ENCODE assay signal across 23 cellular contexts in genomic region chr12:32229971-32230606, GRCh38.
A peak's percentile ranks its signal among the peaks of the same experiment; 100 is the strongest.
DNase-seq lines count a peak whose midpoint lies in the region; ATAC-seq, FAIRE-seq and TF ChIP-seq lines count a peak whose summit lies in the region.
"Had no signal": no experiment of that assay in that cellular context is flagged by ENCODE, and none has a peak within 500 bp of the region (broad histone marks: within the 10 kb centered on the region; RNA-seq: fewer than 3 reads in every experiment).

No MANE protein-coding gene starts in this region.

- H2BK12ac ChIP-seq in mesenchymal stem cell (ENCODE audit: low read length in 2 of 2), result no peak overlapping the region

- H3K18ac ChIP-seq in mesenchymal stem cell (ENCODE audit: low read depth in 1 of 2, low read length in 2 of 2), result no peak overlapping the region

- FAIRE-seq in A549 (lab: Jason Lieb, UNC), result no peak
- FAIRE-seq: GM19239, HTR-8/SVneo, K562, RCC 7860 had no signal

- TF ChIP-seq CTCF in A549 (IDR thresholded peaks at IDR 0.05) (no peak), HEK293 (tag by site-specific recombination; IDR thresholded peaks at IDR 0.05) (no peak), OCI-LY7 (conservative IDR thresholded peaks at IDR 0.05; ENCODE audit: low read length) (no peak)

- no peak for TF ChIP-seq POLR2A in A549 (IDR thresholded peaks at IDR 0.05; ENCODE audit: low read length)

- peaks cover 0 to 9% of the 10 kb centered on the region in 2 experiments; a peak in 1 of 3 replicates for H3K36me3 ChIP-seq in HEK293 (ENCODE audit: control insufficient read depth in 2 of 2, insufficient read depth in 1 of 2, low read length in 2 of 2)
- peaks cover 22% of the 10 kb centered on the region for H3K36me3 ChIP-seq in OCI-LY7 (ENCODE audit: insufficient read depth, low read length)
- peaks cover 0 to 16% of the 10 kb centered on the region in 2 experiments for H3K36me3 ChIP-seq in mesenchymal stem cell (ENCODE audit: control insufficient read depth in 1 of 2, insufficient read depth in 2 of 2, low read depth in 1 of 2, low read length in 2 of 2)

- POLR2A ChIA-PET in A549 (lab: Yijun Ruan, JAX), result no interaction called here
- POLR2A ChIA-PET in HEK293 (lab: Yijun Ruan, JAX), result no interaction called here
- POLR2A ChIA-PET in OCI-LY7 (lab: Charles Lee), result no interaction called here

- H2AFZ ChIP-seq in OCI-LY7 (ENCODE audit: low read length) (no peak overlapping the region), mesenchymal stem cell (ENCODE audit: low read depth, low read length) (no peak overlapping the region)
- H2AFZ ChIP-seq: GM23248 had no signal

- H3K4ac ChIP-seq in mesenchymal stem cell (ENCODE audit: low read depth in 1 of 2, low read length in 2 of 2), result no peak overlapping the region

- BruUV-seq in OCI-LY7 (replicated peaks; lab: Mats Ljungman, UMichigan), result no TSS peak

- H4K91ac ChIP-seq in mesenchymal stem cell (ENCODE audit: low read length), result no peak overlapping the region

- H4K20me1 ChIP-seq in OCI-LY7 (ENCODE audit: insufficient read depth, low read length), result no peaks in the 10 kb centered on the region

- no peak for TF ChIP-seq RAD21 in A549 (conservative IDR thresholded peaks at IDR 0.05 in 1 of 2, IDR thresholded peaks at IDR 0.05 in 1 of 2)

- no peaks in the 10 kb centered on the region for H3K27me3 ChIP-seq in mesenchymal stem cell (ENCODE audit: control insufficient read depth in 1 of 2, insufficient read depth in 1 of 2, low read length in 2 of 2)

- no peak overlapping the region for H2BK5ac ChIP-seq in mesenchymal stem cell (ENCODE audit: low read depth, low read length, poor library complexity, severe bottlenecking)

- H3K4me2 ChIP-seq in A549 (no peak overlapping the region), OCI-LY7 (ENCODE audit: low read length) (peak overlapping the region; percentile 47), mesenchymal stem cell (ENCODE audit: low read length, poor library complexity, severe bottlenecking) (no peak overlapping the region)

- H3K4me3 ChIP-seq in A549 (no peak overlapping the region), HEK293 (ENCODE audit: low read depth, low read length) (no peak overlapping the region), OCI-LY7 (ENCODE audit: low read depth, low read length, poor library complexity, severe bottlenecking) (no peak overlapping the region), mesenchymal stem cell (ENCODE audit: insufficient read depth in 1 of 2, low read depth in 1 of 2, low read length in 2 of 2) (no peak overlapping the region)
- H3K4me3 ChIP-seq: GM23248, K562, SK-N-MC had no signal

- intact Hi-C loops in OCI-LY7 (cut with micrococcal nuclease; ENCODE audit: unreplicated experiment), result no loop called here

- DNase-seq in A549 (ENCODE audit: low read depth in 1 of 2, low spot score in 1 of 2) (no peak), OCI-LY7 (ENCODE audit: low spot score) (no peak), mesenchymal stem cell (no peak), AG08396 (ENCODE audit: low spot score) (no peak), medulla oblongata (ENCODE audit: extremely low spot score) (no peak)
- DNase-seq: AML-193; C1 segment of cervical spinal cord; CD4-positive, alpha-beta memory T cell; COR-L47; DMS79; GM23248; H9; HFFc6; NCI-H1105 treated with DMSO at 0.1 percent for 48 hours; NCI-H146; SIG-M5 had no signal

- H2BK120ac ChIP-seq in mesenchymal stem cell (ENCODE audit: low read depth, low read length), result no peak overlapping the region

- ATAC-seq in A549, result no peak
- no peak for ATAC-seq in GM21528 (IDR thresholded peaks at IDR 0.05; ENCODE audit: low FRiP score, unreplicated experiment)
- ATAC-seq: K562 had no signal

- no peak for TF ChIP-seq EP300 in A549 (IDR thresholded peaks at IDR 0.05)

- WGBS in A549 (ENCODE audit: missing lambda C conversion rate), result 91% methylated on average over 3 of the region's 3 CpGs
- WGBS in mesenchymal stem cell, result 67% methylated on average over 3 of the region's 3 CpGs

- CTCF ChIA-PET in A549 (lab: Yijun Ruan, JAX), result interaction anchor here (0.8 kb wide), 1 partner anchor 10 kb away, joined by 3 read pairs; no protein-coding TSS in a partner anchor
- CTCF ChIA-PET in HEK293 (lab: Yijun Ruan, JAX), result no interaction called here
- CTCF ChIA-PET in OCI-LY7 (lab: Charles Lee; ENCODE audit: unreplicated experiment), result no interaction called here

- H3K4me1 ChIP-seq in A549 (no peaks in the 10 kb centered on the region), HEK293 (ENCODE audit: control insufficient read depth, insufficient read depth, low read length) (no peaks in the 10 kb centered on the region), OCI-LY7 (ENCODE audit: insufficient read depth, low read length, poor library complexity, severe bottlenecking) (peaks cover 39% of the 10 kb centered on the region), mesenchymal stem cell (ENCODE audit: control insufficient read depth, insufficient read depth, low read depth, low read length) (peaks cover 4% of the 10 kb centered on the region)

- H3K9me3 ChIP-seq in A549 (no peaks in the 10 kb centered on the region), HEK293 (ENCODE audit: control insufficient read depth, insufficient read depth, low read depth, low read length) (no peaks in the 10 kb centered on the region), OCI-LY7 (ENCODE audit: low read length) (no peaks in the 10 kb centered on the region), mesenchymal stem cell (ENCODE audit: control insufficient read depth, low read length) (no peaks in the 10 kb centered on the region)

- no peak overlapping the region for H3K14ac ChIP-seq in mesenchymal stem cell (ENCODE audit: low read length in 2 of 2)

- H3K9me2 ChIP-seq in OCI-LY7 (ENCODE audit: insufficient read depth, low read length), result no peaks in the 10 kb centered on the region

- peaks cover 14% of the 10 kb centered on the region; the same call in 1 of the 2 replicates for H3K79me2 ChIP-seq in OCI-LY7 (ENCODE audit: insufficient read depth, low read depth, low read length)

- H3K79me1 ChIP-seq in mesenchymal stem cell (replicated peaks; ENCODE audit: low read length, poor library complexity, severe bottlenecking), result peaks cover 31% of the 10 kb centered on the region

- peak overlapping the region; percentile 65 for H2AK5ac ChIP-seq in mesenchymal stem cell (ENCODE audit: low read length, severe bottlenecking)

- H3K23ac ChIP-seq in mesenchymal stem cell (ENCODE audit: low read length in 2 of 2), result no peak overlapping the region

- no peak overlapping the region for H4K8ac ChIP-seq in mesenchymal stem cell (ENCODE audit: low read length)

- no peak overlapping the region for H3K27ac ChIP-seq in A549
- H3K27ac ChIP-seq in HEK293 (ENCODE audit: extremely low read depth, low read depth, low read length), result no peak overlapping the region
- peak overlapping the region; percentile 55 for H3K27ac ChIP-seq in OCI-LY7 (ENCODE audit: low read depth, low read length, poor library complexity, severe bottlenecking)
- no peak overlapping the region for H3K27ac ChIP-seq in mesenchymal stem cell (ENCODE audit: low read length, poor library complexity, severe bottlenecking)
- H3K27ac ChIP-seq: GM23248, SK-N-MC had no signal

- H3K9ac ChIP-seq in mesenchymal stem cell (ENCODE audit: low read length), result no peak overlapping the region
- H3K9ac ChIP-seq: GM23248 had no signal

- H2BK15ac ChIP-seq in mesenchymal stem cell (ENCODE audit: low read depth, poor library complexity, severe bottlenecking), result no peak overlapping the region

TF ChIP-seq in A549, 52 proteins besides CTCF, POLR2A, EP300 and RAD21 (continues in another document):
- TF ChIP-seq NR3C1 (IDR thresholded peaks at IDR 0.05) (no peak), NFE2L2 (conservative IDR thresholded peaks at IDR 0.05; ENCODE audit: low read length) (no peak), HMGXB4 (CRISPR knock-in tag; IDR thresholded peaks at IDR 0.05; ENCODE audit: borderline replicate concordance) (no peak), RNF2 (IDR thresholded peaks at IDR 0.05; ENCODE audit: borderline replicate concordance, low read depth) (no peak), SMC3 (IDR thresholded peaks at IDR 0.05) (no peak)

TF ChIP-seq in HEK293, 187 proteins besides CTCF, POLR2A, EP300 and RAD21 (continues in another document):
- TF ChIP-seq EGR2 (tag by site-specific recombination; IDR thresholded peaks at IDR 0.05; ENCODE audit: low read depth), result no peak
- peak; percentile 90 for TF ChIP-seq ZNF394 (tag by site-specific recombination; IDR thresholded peaks at IDR 0.05; ENCODE audit: borderline replicate concordance)
- TF ChIP-seq ZNF514 (tag by site-specific recombination; IDR thresholded peaks at IDR 0.05), result no peak
- TF ChIP-seq AEBP2 (tag by site-specific recombination; IDR thresholded peaks at IDR 0.05; ENCODE audit: borderline replicate concordance), result peak; percentile 75; the same call in 1 of the 2 replicates
- TF ChIP-seq ZNF140 (tag by site-specific recombination; IDR thresholded peaks at IDR 0.05), result peak; percentile 71
- 0 out of 2 replicates have a peak, but pooled peaks have one; percentile 41 for TF ChIP-seq ZNF558 (tag by site-specific recombination; IDR thresholded peaks at IDR 0.05)
- peak; percentile 76 for TF ChIP-seq ZNF510 (tag by site-specific recombination; IDR thresholded peaks at IDR 0.05; ENCODE audit: insufficient replicate concordance)
- TF ChIP-seq ZNF138 (tag by site-specific recombination; IDR thresholded peaks at IDR 0.05; ENCODE audit: borderline replicate concordance), result 0 out of 2 replicates have a peak, but pooled peaks have one; percentile 53
- 0 out of 2 replicates have a peak, but pooled peaks have one; percentile 36 for TF ChIP-seq ZNF530 (tag by site-specific recombination; IDR thresholded peaks at IDR 0.05; ENCODE audit: low read depth)
- TF ChIP-seq ZNF791 (tag by site-specific recombination; IDR thresholded peaks at IDR 0.05), result 0 out of 2 replicates have a peak, but pooled peaks have one; percentile 66
- no peak for TF ChIP-seq ZNF596 (tag by site-specific recombination; IDR thresholded peaks at IDR 0.05)
- TF ChIP-seq KLF9 (tag by site-specific recombination; IDR thresholded peaks at IDR 0.05; ENCODE audit: low read depth), result no peak

Comparison
In these comparisons a context has a peak if more than half of its experiments do, and no peak if none do; other contexts are left out.
1. Of the 5 proteins assayed by ChIP-seq in both HEK293 and A549: peak only in HEK293: REST; only in A549: none; in both: none; in neither: 4.